In genomic region chr22:17370036-17370765, GRCh38 we compare ENCODE assay signal across 8 cellular contexts. TPM values are rescaled to one million over a fixed set of nuclear protein-coding genes. Genes with fewer than 3 reads are reported as not detected.
DNase-seq lines count a peak whose midpoint lies in the region; ATAC-seq and TF ChIP-seq lines count a peak whose summit lies in the region.

No MANE protein-coding gene starts in this region.

- no peaks in the 10 kb centered on the region for H3K36me3 Mint-ChIP-seq in effector memory CD8-positive, alpha-beta T cell (ENCODE audit: insufficient read depth)
- H3K36me3 Mint-ChIP-seq in naive B cell = no peaks in the 10 kb centered on the region

- H3K27me3 Mint-ChIP-seq in effector memory CD8-positive, alpha-beta T cell = peaks cover 48 to 70% of the 10 kb centered on the region in 2 donors
- H3K27me3 Mint-ChIP-seq in naive B cell = peaks cover 37 to 39% (median 38%) of the 10 kb centered on the region in 3 donors

- H3K4me1 ChIP-seq in ACC112 (ENCODE audit: control insufficient read depth, insufficient read depth, low read length, unreplicated experiment) = no peaks in the 10 kb centered on the region
- peaks cover 50% of the 10 kb centered on the region for H3K4me1 ChIP-seq in HUES64 (ENCODE audit: insufficient read depth, low read length)

- no peaks in the 10 kb centered on the region for H3K36me3 ChIP-seq in ACC112 (ENCODE audit: insufficient read depth, low read length)
- peaks cover 3% of the 10 kb centered on the region; the same call in 1 of the 2 replicates for H3K36me3 ChIP-seq in HUES64 (ENCODE audit: insufficient read depth, low read length)

- peaks cover 11 to 12% of the 10 kb centered on the region in 2 donors for H3K4me1 Mint-ChIP-seq in effector memory CD8-positive, alpha-beta T cell (ENCODE audit: low read depth in 2 of 2)
- peaks cover 26 to 36% (median 31%) of the 10 kb centered on the region in 3 donors for H3K4me1 Mint-ChIP-seq in naive B cell

- H3K27ac Mint-ChIP-seq in effector memory CD8-positive, alpha-beta T cell = no peak overlapping the region
- peak overlapping the region in 1 of 6 donors; percentile 2 for H3K27ac Mint-ChIP-seq in naive B cell

- ATAC-seq in effector memory CD8-positive, alpha-beta T cell (replicated peaks) = no peak
- peak; percentile 3 to 7 for ATAC-seq in naive B cell (ENCODE audit: low read depth in 2 of 2)

- H3K4me3 ChIP-seq in ACC112 (ENCODE audit: low read depth, low read length) (peak overlapping the region; percentile 69), HUES64 (ENCODE audit: low read length) (peak overlapping the region; percentile 89)

- no peak for DNase-seq in effector memory CD8-positive, alpha-beta T cell
- DNase-seq in naive B cell (no peak), A172 (ENCODE audit: low spot score) (no peak), inferior parietal cortex (ENCODE audit: extremely low spot score) (no peak), NCI-H2029 treated with DMSO at 0.1 percent for 48 hours (lab: John Stamatoyannopoulos, UW) (no peak), erythroblast (lab: John Stamatoyannopoulos, UW) (no peak)

- no peak overlapping the region for H2AFZ ChIP-seq in ACC112 (ENCODE audit: low read length, unreplicated experiment)

- TF ChIP-seq POLR2A in erythroblast (IDR thresholded peaks at IDR 0.05; ENCODE audit: low read length) = no peak

- peak overlapping the region; percentile 93 for H3K9ac ChIP-seq in HUES64 (ENCODE audit: low read depth, low read length)

- H3K27ac ChIP-seq in ACC112 (ENCODE audit: low read depth, low read length) = no peak overlapping the region
- peak overlapping the region; percentile 88 for H3K27ac ChIP-seq in HUES64 (ENCODE audit: low read depth, low read length)

- WGBS in HUES64 = under 1% methylated on average over 86 of the region's 87 CpGs

- no peaks in the 10 kb centered on the region for H3K9me3 ChIP-seq in HUES64 (ENCODE audit: insufficient read depth, low read depth, low read length)

- peak overlapping the region; percentile 2 to 34 for H3K4me3 Mint-ChIP-seq in effector memory CD8-positive, alpha-beta T cell
- H3K4me3 Mint-ChIP-seq in naive B cell = peak overlapping the region; percentile 58 to 90 (median 83)

- H3K27me3 ChIP-seq in ACC112 (ENCODE audit: insufficient read depth, low read length) (peaks cover 46% of the 10 kb centered on the region), HUES64 (ENCODE audit: insufficient read depth, low read length) (no peaks in the 10 kb centered on the region)

- no peaks in the 10 kb centered on the region for H3K79me2 ChIP-seq in ACC112 (ENCODE audit: control insufficient read depth, insufficient read depth, low read length, unreplicated experiment)

- H3K9me3 Mint-ChIP-seq in effector memory CD8-positive, alpha-beta T cell = no peaks in the 10 kb centered on the region
- peaks cover 0 to 3% (median 0%) of the 10 kb centered on the region in 7 donors for H3K9me3 Mint-ChIP-seq in naive B cell

RNA-seq across cellular contexts. Expression of gene CECR2, which starts 0.9 kb away (rescaled TPM):
- polyA plus RNA-seq in HUES64 (2013, experiment 1 of 2) = 38.0 TPM
- 38.7 TPM for polyA plus RNA-seq in HUES64 (2013, experiment 2 of 2)
- polyA plus RNA-seq in naive B cell (ENCODE audit: low read depth in 6 of 6) = under 1 TPM in 4 of 6 donors, not detected in 2; 0.04 to 0.62 (median 0.10) TPM
- not detected in 2 replicates for total RNA-seq in A172 (2014; rRNA removed; shearing (Covaris generic))
